In the genomic region with DNA sequence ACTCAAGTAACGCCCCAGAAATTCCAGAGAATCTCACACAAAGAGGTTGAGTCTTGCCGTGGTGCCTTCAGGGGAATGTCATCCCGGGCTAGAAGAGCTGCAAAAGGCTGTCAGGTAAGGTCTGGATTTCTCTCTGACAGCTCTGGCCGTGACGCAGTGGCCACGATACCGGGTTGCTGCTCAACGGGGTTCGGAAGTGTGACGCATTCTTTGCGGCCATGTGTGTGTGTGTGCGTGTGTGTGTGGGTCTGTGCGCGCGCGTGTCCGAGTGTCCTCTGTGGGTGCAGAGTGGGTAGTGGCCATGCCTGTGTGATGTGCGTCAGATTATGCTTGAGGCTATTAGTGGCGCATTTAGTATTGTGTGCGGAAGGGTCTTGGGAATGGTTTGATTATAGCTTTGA, we compare ENCODE assay signal across 8 cellular contexts. TPM values are rescaled to one million over a fixed set of nuclear protein-coding genes. Genes with fewer than 3 reads are reported as not detected.
DNase-seq lines count a peak whose midpoint lies in the region; ATAC-seq and TF ChIP-seq lines count a peak whose summit lies in the region.

No MANE protein-coding gene starts in this region.

- peak overlapping the region; percentile 81 for H3K4me3 ChIP-seq in BE2C (ENCODE audit: low read depth, low read length)
- peak overlapping the region; percentile 91 for H3K4me3 ChIP-seq in IMR-90 (ENCODE audit: insufficient read depth, low read depth, low read length)

- no peak overlapping the region for H4K5ac ChIP-seq in IMR-90 (ENCODE audit: low read depth, low read length)

- TF ChIP-seq RAD21 in IMR-90 (IDR thresholded peaks at IDR 0.05; ENCODE audit: low read length): no peak

- H2BK120ac ChIP-seq in IMR-90 (ENCODE audit: low read depth, low read length): no peak overlapping the region

- no peaks in the 10 kb centered on the region for H3K9me1 ChIP-seq in IMR-90 (ENCODE audit: insufficient read depth, low read length)

- peak overlapping the region; percentile 9 to 49; a peak in 2 of 4 replicates for H4K8ac ChIP-seq in IMR-90 (ENCODE audit: low read depth in 2 of 2, low read length in 2 of 2)

- no peak for DNase-seq in BE2C
- DNase-seq in IMR-90: peak; percentile 58
- DNase-seq in activated CD4-positive, alpha-beta T cell treated with anti-CD3 and anti-CD28 coated beads for 48 hours: peak; percentile 65
- peak; percentile 53 for DNase-seq in dermis blood vessel endothelial cell
- peak; percentile 50 for DNase-seq in middle frontal gyrus (ENCODE audit: extremely low spot score, low spot score)
- peak; percentile 17 to 29 for DNase-seq in stimulated activated CD8-positive, alpha-beta memory T cell treated with anti-CD3 and anti-CD28 coated beads, Interleukin-2, amount 100 ng/mL, for 1 hour (ENCODE audit: low read depth in 2 of 2)
- no peak for DNase-seq in NCI-H345 (lab: John Stamatoyannopoulos, UW)

- H3K56ac ChIP-seq in IMR-90 (ENCODE audit: extremely low read depth, insufficient read depth, low read length): peak overlapping the region; percentile 35; the same call in 1 of the 2 replicates

- no peak overlapping the region for H2AK5ac ChIP-seq in IMR-90 (ENCODE audit: low read depth, low read length)

- H3K36me3 ChIP-seq in BE2C: no peaks in the 10 kb centered on the region
- H3K36me3 ChIP-seq in IMR-90 (ENCODE audit: control insufficient read depth, insufficient read depth, low read length): no peaks in the 10 kb centered on the region

- peak overlapping the region; percentile 47 for H3K27ac ChIP-seq in IMR-90 (ENCODE audit: insufficient read depth, low read length)

- WGBS in IMR-90 (ENCODE audit: extremely low coverage in 2 of 2, insufficient read length in 1 of 2), 2 experiments: 4% methylated on average over 10 of the region's 20 CpGs; no CpG with 5 or more reads in 1 of the 2 experiments

- H3K27me3 ChIP-seq in BE2C: no peaks in the 10 kb centered on the region
- H3K27me3 ChIP-seq in IMR-90 (ENCODE audit: control insufficient read depth, insufficient read depth, low read length): no peaks in the 10 kb centered on the region

- H2AK9ac ChIP-seq in IMR-90 (replicated peaks; ENCODE audit: low read depth, low read length, poor library complexity): peak overlapping the region; percentile 69

- POLR2A ChIA-PET in IMR-90 (lab: Charles Lee; ENCODE audit: unreplicated experiment): interaction anchor here (0.6 kb wide), 1 partner anchor 28 kb away, joined by 3 read pairs; no protein-coding TSS in a partner anchor

- peak overlapping the region; percentile 98 for H2AFZ ChIP-seq in IMR-90 (replicated peaks; ENCODE audit: low read length, poor library complexity)

- CTCF ChIA-PET in IMR-90 (lab: Yijun Ruan, JAX): no interaction called here

- no peak overlapping the region for H2BK5ac ChIP-seq in IMR-90 (ENCODE audit: low read depth, low read length, poor library complexity, severe bottlenecking)

- no peaks in the 10 kb centered on the region for H3K4me1 ChIP-seq in BE2C
- H3K4me1 ChIP-seq in IMR-90 (ENCODE audit: control insufficient read depth, insufficient read depth, low read length): no peaks in the 10 kb centered on the region

- H3K9me3 ChIP-seq in BE2C (no peaks in the 10 kb centered on the region), IMR-90 (ENCODE audit: control insufficient read depth, insufficient read depth, low read length) (no peaks in the 10 kb centered on the region)

- no peaks in the 10 kb centered on the region for H4K20me1 ChIP-seq in IMR-90 (ENCODE audit: insufficient read depth, low read length)

- no peak overlapping the region for H4K91ac ChIP-seq in IMR-90 (ENCODE audit: insufficient read depth, low read depth, low read length)

- no peak for TF ChIP-seq POLR2A in IMR-90 (IDR thresholded peaks at IDR 0.05; ENCODE audit: low read depth, low read length)

- H2BK20ac ChIP-seq in IMR-90 (ENCODE audit: low read depth, low read length): no peak overlapping the region

- no TSS peak for BruUV-seq in IMR-90 (replicated peaks; lab: Mats Ljungman, UMichigan)

- ATAC-seq in GM19467 (IDR thresholded peaks at IDR 0.05; ENCODE audit: unreplicated experiment): peak; percentile 25
- ATAC-seq in IMR-90 (ENCODE audit: low read depth): peak; percentile 58

- in situ Hi-C loops in IMR-90 (cut with MboI; ENCODE audit: low sequenced_read_pairs): no loop called here

- peak overlapping the region; percentile 23; the same call in 1 of the 2 replicates for H3K14ac ChIP-seq in IMR-90 (replicated peaks; ENCODE audit: low read depth, low read length)

- H3K4me2 ChIP-seq in IMR-90 (ENCODE audit: low read depth, low read length): peak overlapping the region; percentile 72

- dilution Hi-C loops in IMR-90 (cut with HindIII; ENCODE audit: low sequenced_read_pairs, unreplicated experiment): no loop called here

- H3K23ac ChIP-seq in IMR-90 (ENCODE audit: low read depth, low read length): peak overlapping the region; percentile 30; the same call in 1 of the 2 replicates

- peak overlapping the region; percentile 14; the same call in 1 of the 2 replicates for H3K18ac ChIP-seq in IMR-90 (ENCODE audit: low read depth, low read length)

- intact Hi-C loops in IMR-90 (cut with micrococcal nuclease): loop anchor here (1.0 to 10.0 kb wide), 2 partner anchors 126 to 180 kb away; partner anchors contain the start of genes ZNF570 and ZNF573

- H3K9ac ChIP-seq in IMR-90 (ENCODE audit: low read depth, low read length): peak overlapping the region; percentile 78

- no peak for TF ChIP-seq CTCF in BE2C (IDR thresholded peaks at IDR 0.05; ENCODE audit: low read depth, low read length)
- no peak for TF ChIP-seq CTCF in IMR-90 (conservative IDR thresholded peaks at IDR 0.05; ENCODE audit: low read depth, low read length)

- no peak overlapping the region for H3K4ac ChIP-seq in IMR-90 (ENCODE audit: low read depth, low read length)

- H2BK15ac ChIP-seq in IMR-90 (ENCODE audit: low read depth, low read length): no peak overlapping the region

- H3K79me1 ChIP-seq in IMR-90 (ENCODE audit: low read depth in 1 of 2, low read length in 2 of 2): no peaks in the 10 kb centered on the region

TF ChIP-seq in IMR-90, 13 proteins besides CTCF, POLR2A, EP300 and RAD21:
- TF ChIP-seq ELK1 (IDR thresholded peaks at IDR 0.05; ENCODE audit: borderline replicate concordance, low read depth, low read length) (no peak), CEBPB (IDR thresholded peaks at IDR 0.05; ENCODE audit: low read depth, low read length) (no peak), NFE2L2 (IDR thresholded peaks at IDR 0.05; ENCODE audit: low read depth, low read length) (no peak), MXI1 (IDR thresholded peaks at IDR 0.05; ENCODE audit: borderline replicate concordance, low read depth, low read length) (peak; percentile 81; the same call in 1 of the 2 replicates), RCOR1 (IDR thresholded peaks at IDR 0.05; ENCODE audit: insufficient replicate concordance, low read length) (no peak), BHLHE40 (IDR thresholded peaks at IDR 0.05; ENCODE audit: low read depth, low read length) (peak; percentile 33; the same call in 1 of the 2 replicates), RFX5 (IDR thresholded peaks at IDR 0.05; ENCODE audit: low read depth, low read length) (no peak), MAFK (IDR thresholded peaks at IDR 0.05; ENCODE audit: low read depth, low read length) (no peak), MAZ (IDR thresholded peaks at IDR 0.05; ENCODE audit: borderline replicate concordance, low read depth, low read length) (no peak), CHD1 (IDR thresholded peaks at IDR 0.05; ENCODE audit: low read depth, low read length) (0 out of 2 replicates have a peak, but pooled peaks have one; percentile 6)
- TF ChIP-seq, protein P1, sequence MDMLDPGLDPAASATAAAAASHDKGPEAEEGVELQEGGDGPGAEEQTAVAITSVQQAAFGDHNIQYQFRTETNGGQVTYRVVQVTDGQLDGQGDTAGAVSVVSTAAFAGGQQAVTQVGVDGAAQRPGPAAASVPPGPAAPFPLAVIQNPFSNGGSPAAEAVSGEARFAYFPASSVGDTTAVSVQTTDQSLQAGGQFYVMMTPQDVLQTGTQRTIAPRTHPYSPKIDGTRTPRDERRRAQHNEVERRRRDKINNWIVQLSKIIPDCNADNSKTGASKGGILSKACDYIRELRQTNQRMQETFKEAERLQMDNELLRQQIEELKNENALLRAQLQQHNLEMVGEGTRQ (IDR thresholded peaks at IDR 0.05; ENCODE audit: low read depth, low read length): 0 out of 2 replicates have a peak, but pooled peaks have one; percentile 8

RNA-seq across cellular contexts. Expression of gene ZNF540, which starts 0.3 kb away (rescaled TPM):
- polyA plus RNA-seq in BE2C (2012; ENCODE audit: insufficient read depth, insufficient read length, low read depth): 1.9 TPM
- 0.28 and 0.54 TPM in 2 replicates for total RNA-seq in IMR-90 (2012; rRNA removed)
- polyA plus RNA-seq in IMR-90 (2012; rRNA removed): 0.03 and 0.34 TPM in 2 replicates
- polyA plus RNA-seq in IMR-90 (2012; cell fraction: cytosol; rRNA removed): not detected in 2 replicates
- 0.04 and 0.49 TPM in 2 replicates for polyA plus RNA-seq in IMR-90 (2012; cell fraction: nucleus; rRNA removed; ENCODE audit: low replicate concordance)
- total RNA-seq in dermis blood vessel endothelial cell: 0.17 and 1.1 TPM in 2 replicates

RNA-seq across cellular contexts. Expression of gene ZNF571, which starts 0.4 kb away (rescaled TPM):
- 2.9 TPM for polyA plus RNA-seq in BE2C (2012; ENCODE audit: insufficient read depth, insufficient read length, low read depth)
- 2.2 and 2.5 TPM in 2 replicates for total RNA-seq in IMR-90 (2012; rRNA removed)
- 0.60 and 0.82 TPM in 2 replicates for polyA plus RNA-seq in IMR-90 (2012; rRNA removed)
- polyA plus RNA-seq in IMR-90 (2012; cell fraction: cytosol; rRNA removed): 0.08 and 0.26 TPM in 2 replicates
- polyA plus RNA-seq in IMR-90 (2012; cell fraction: nucleus; rRNA removed; ENCODE audit: low replicate concordance): 0.32 and 2.3 TPM in 2 replicates
- total RNA-seq in dermis blood vessel endothelial cell: 1.7 and 4.4 TPM in 2 replicates

Comparison
In these comparisons a context has a peak if more than half of its experiments do, and no peak if none do; other contexts are left out.
1. DNase-seq: peak in IMR-90 (single experiment), activated CD4-positive, alpha-beta T cell treated with anti-CD3 and anti-CD28 coated beads for 48 hours (single experiment), dermis blood vessel endothelial cell (single experiment), middle frontal gyrus (single experiment) and stimulated activated CD8-positive, alpha-beta memory T cell treated with anti-CD3 and anti-CD28 coated beads, Interleukin-2, amount 100 ng/mL, for 1 hour (2 of 2); none in BE2C (single experiment) and NCI-H345 (single experiment).